In the genomic region with DNA sequence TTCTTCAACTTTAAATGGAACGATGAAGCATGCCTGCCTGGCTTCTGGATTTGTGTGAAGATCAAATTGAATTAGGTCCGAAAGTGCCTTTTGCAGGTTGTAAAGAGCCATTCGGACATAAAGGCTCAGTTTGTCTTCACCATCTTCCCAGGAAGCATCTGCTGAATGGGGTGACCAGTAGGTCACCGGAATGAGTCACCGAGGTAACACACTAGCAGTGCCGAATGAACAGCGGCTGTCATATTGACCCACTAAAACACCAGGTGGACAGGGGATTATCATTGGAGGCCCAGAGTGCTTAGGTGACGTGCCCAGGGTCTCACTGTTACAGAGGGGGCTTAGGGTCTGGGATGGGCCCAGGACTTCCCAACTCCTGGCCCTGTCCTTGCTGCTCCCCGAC, we compare ENCODE assay signal across 1 cellular context.
TF ChIP-seq lines count a peak whose summit lies in the region.

No MANE protein-coding gene starts in this region.

TF ChIP-seq in HepG2, 621 proteins besides CTCF, POLR2A, EP300 and RAD21 (continues in another document):
- TF ChIP-seq, protein P1, sequence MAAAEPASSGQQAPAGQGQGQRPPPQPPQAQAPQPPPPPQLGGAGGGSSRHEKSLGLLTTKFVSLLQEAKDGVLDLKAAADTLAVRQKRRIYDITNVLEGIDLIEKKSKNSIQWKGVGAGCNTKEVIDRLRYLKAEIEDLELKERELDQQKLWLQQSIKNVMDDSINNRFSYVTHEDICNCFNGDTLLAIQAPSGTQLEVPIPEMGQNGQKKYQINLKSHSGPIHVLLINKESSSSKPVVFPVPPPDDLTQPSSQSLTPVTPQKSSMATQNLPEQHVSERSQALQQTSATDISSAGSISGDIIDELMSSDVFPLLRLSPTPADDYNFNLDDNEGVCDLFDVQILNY (CRISPR knock-in tag; conservative IDR thresholded peaks at IDR 0.05), result no peak
- TF ChIP-seq FOXP1 (IDR thresholded peaks at IDR 0.05), result no peak
- TF ChIP-seq FOXP1 (CRISPR knock-in tag; IDR thresholded peaks at IDR 0.05), result 0 out of 2 replicates have a peak, but pooled peaks have one; percentile 12
- peak; percentile 71; the same call in 1 of the 2 replicates for TF ChIP-seq ETV5 (CRISPR knock-in tag; IDR thresholded peaks at IDR 0.05; ENCODE audit: borderline replicate concordance)
- TF ChIP-seq ZBTB34 (CRISPR knock-in tag; IDR thresholded peaks at IDR 0.05), result no peak
- TF ChIP-seq SRSF4 (IDR thresholded peaks at IDR 0.05; ENCODE audit: low read depth, low read length, poor library complexity, severe bottlenecking), result no peak
- peak; percentile 95 for TF ChIP-seq FOSL2 (CRISPR knock-in tag; IDR thresholded peaks at IDR 0.05)
- no peak for TF ChIP-seq SIX4 (CRISPR knock-in tag; IDR thresholded peaks at IDR 0.05)
- TF ChIP-seq, protein P2, sequence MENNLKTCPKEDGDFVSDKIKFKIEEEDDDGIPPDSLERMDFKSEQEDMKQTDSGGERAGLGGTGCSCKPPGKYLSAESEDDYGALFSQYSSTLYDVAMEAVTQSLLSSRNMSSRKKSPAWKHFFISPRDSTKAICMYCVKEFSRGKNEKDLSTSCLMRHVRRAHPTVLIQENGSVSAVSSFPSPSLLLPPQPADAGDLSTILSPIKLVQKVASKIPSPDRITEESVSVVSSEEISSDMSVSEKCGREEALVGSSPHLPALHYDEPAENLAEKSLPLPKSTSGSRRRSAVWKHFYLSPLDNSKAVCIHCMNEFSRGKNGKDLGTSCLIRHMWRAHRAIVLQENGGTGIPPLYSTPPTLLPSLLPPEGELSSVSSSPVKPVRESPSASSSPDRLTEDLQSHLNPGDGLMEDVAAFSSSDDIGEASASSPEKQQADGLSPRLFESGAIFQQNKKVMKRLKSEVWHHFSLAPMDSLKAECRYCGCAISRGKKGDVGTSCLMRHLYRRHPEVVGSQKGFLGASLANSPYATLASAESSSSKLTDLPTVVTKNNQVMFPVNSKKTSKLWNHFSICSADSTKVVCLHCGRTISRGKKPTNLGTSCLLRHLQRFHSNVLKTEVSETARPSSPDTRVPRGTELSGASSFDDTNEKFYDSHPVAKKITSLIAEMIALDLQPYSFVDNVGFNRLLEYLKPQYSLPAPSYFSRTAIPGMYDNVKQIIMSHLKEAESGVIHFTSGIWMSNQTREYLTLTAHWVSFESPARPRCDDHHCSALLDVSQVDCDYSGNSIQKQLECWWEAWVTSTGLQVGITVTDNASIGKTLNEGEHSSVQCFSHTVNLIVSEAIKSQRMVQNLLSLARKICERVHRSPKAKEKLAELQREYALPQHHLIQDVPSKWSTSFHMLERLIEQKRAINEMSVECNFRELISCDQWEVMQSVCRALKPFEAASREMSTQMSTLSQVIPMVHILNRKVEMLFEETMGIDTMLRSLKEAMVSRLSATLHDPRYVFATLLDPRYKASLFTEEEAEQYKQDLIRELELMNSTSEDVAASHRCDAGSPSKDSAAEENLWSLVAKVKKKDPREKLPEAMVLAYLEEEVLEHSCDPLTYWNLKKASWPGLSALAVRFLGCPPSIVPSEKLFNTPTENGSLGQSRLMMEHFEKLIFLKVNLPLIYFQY (CRISPR knock-in tag; IDR thresholded peaks at IDR 0.05; ENCODE audit: borderline replicate concordance), result peak; percentile 25; the same call in 1 of the 2 replicates
- TF ChIP-seq ZNF557 (CRISPR knock-in tag; IDR thresholded peaks at IDR 0.05), result no peak
- peak; percentile 53; the same call in 1 of the 2 replicates for TF ChIP-seq GATAD2A (CRISPR knock-in tag; IDR thresholded peaks at IDR 0.05)
- 0 out of 2 replicates have a peak, but pooled peaks have one; percentile 31 for TF ChIP-seq HDAC1 (CRISPR knock-in tag; IDR thresholded peaks at IDR 0.05)
- TF ChIP-seq, protein P3, sequence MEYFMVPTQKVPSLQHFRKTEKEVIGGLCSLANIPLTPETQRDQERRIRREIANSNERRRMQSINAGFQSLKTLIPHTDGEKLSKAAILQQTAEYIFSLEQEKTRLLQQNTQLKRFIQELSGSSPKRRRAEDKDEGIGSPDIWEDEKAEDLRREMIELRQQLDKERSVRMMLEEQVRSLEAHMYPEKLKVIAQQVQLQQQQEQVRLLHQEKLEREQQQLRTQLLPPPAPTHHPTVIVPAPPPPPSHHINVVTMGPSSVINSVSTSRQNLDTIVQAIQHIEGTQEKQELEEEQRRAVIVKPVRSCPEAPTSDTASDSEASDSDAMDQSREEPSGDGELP (IDR thresholded peaks at IDR 0.05; ENCODE audit: borderline replicate concordance, low read depth), result 0 out of 2 replicates have a peak, but pooled peaks have one; percentile 32
- TF ChIP-seq ZNF746 (CRISPR knock-in tag; IDR thresholded peaks at IDR 0.05), result no peak
- no peak for TF ChIP-seq CREB3 (CRISPR knock-in tag; IDR thresholded peaks at IDR 0.05)
- TF ChIP-seq NFRKB (IDR thresholded peaks at IDR 0.05), result no peak
- no peak for TF ChIP-seq ZNF136 (CRISPR knock-in tag; IDR thresholded peaks at IDR 0.05; ENCODE audit: low read depth)
- peak; percentile 52 for TF ChIP-seq FOXA3 (CRISPR knock-in tag; IDR thresholded peaks at IDR 0.05)
- TF ChIP-seq NR2F6 (IDR thresholded peaks at IDR 0.05), result no peak; the same call in 1 of the 2 replicates
- TF ChIP-seq NR2F6 (CRISPR knock-in tag; IDR thresholded peaks at IDR 0.05), result peak; percentile 75
- TF ChIP-seq, protein P4, sequence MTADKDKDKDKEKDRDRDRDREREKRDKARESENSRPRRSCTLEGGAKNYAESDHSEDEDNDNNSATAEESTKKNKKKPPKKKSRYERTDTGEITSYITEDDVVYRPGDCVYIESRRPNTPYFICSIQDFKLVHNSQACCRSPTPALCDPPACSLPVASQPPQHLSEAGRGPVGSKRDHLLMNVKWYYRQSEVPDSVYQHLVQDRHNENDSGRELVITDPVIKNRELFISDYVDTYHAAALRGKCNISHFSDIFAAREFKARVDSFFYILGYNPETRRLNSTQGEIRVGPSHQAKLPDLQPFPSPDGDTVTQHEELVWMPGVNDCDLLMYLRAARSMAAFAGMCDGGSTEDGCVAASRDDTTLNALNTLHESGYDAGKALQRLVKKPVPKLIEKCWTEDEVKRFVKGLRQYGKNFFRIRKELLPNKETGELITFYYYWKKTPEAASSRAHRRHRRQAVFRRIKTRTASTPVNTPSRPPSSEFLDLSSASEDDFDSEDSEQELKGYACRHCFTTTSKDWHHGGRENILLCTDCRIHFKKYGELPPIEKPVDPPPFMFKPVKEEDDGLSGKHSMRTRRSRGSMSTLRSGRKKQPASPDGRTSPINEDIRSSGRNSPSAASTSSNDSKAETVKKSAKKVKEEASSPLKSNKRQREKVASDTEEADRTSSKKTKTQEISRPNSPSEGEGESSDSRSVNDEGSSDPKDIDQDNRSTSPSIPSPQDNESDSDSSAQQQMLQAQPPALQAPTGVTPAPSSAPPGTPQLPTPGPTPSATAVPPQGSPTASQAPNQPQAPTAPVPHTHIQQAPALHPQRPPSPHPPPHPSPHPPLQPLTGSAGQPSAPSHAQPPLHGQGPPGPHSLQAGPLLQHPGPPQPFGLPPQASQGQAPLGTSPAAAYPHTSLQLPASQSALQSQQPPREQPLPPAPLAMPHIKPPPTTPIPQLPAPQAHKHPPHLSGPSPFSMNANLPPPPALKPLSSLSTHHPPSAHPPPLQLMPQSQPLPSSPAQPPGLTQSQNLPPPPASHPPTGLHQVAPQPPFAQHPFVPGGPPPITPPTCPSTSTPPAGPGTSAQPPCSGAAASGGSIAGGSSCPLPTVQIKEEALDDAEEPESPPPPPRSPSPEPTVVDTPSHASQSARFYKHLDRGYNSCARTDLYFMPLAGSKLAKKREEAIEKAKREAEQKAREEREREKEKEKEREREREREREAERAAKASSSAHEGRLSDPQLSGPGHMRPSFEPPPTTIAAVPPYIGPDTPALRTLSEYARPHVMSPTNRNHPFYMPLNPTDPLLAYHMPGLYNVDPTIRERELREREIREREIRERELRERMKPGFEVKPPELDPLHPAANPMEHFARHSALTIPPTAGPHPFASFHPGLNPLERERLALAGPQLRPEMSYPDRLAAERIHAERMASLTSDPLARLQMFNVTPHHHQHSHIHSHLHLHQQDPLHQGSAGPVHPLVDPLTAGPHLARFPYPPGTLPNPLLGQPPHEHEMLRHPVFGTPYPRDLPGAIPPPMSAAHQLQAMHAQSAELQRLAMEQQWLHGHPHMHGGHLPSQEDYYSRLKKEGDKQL (CRISPR knock-in tag; IDR thresholded peaks at IDR 0.05; ENCODE audit: low read depth), result no peak
- TF ChIP-seq, protein P5, sequence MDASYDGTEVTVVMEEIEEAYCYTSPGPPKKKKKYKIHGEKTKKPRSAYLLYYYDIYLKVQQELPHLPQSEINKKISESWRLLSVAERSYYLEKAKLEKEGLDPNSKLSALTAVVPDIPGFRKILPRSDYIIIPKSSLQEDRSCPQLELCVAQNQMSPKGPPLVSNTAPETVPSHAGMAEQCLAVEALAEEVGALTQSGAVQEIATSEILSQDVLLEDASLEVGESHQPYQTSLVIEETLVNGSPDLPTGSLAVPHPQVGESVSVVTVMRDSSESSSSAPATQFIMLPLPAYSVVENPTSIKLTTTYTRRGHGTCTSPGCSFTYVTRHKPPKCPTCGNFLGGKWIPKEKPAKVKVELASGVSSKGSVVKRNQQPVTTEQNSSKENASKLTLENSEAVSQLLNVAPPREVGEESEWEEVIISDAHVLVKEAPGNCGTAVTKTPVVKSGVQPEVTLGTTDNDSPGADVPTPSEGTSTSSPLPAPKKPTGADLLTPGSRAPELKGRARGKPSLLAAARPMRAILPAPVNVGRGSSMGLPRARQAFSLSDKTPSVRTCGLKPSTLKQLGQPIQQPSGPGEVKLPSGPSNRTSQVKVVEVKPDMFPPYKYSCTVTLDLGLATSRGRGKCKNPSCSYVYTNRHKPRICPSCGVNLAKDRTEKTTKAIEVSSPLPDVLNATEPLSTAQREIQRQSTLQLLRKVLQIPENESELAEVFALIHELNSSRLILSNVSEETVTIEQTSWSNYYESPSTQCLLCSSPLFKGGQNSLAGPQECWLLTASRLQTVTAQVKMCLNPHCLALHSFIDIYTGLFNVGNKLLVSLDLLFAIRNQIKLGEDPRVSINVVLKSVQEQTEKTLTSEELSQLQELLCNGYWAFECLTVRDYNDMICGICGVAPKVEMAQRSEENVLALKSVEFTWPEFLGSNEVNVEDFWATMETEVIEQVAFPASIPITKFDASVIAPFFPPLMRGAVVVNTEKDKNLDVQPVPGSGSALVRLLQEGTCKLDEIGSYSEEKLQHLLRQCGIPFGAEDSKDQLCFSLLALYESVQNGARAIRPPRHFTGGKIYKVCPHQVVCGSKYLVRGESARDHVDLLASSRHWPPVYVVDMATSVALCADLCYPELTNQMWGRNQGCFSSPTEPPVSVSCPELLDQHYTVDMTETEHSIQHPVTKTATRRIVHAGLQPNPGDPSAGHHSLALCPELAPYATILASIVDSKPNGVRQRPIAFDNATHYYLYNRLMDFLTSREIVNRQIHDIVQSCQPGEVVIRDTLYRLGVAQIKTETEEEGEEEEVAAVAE (CRISPR knock-in tag; IDR thresholded peaks at IDR 0.05; ENCODE audit: borderline replicate concordance), result 0 out of 2 replicates have a peak, but pooled peaks have one; percentile 35
- 0 out of 2 replicates have a peak, but pooled peaks have one; percentile 49 for TF ChIP-seq ELF3 (CRISPR knock-in tag; IDR thresholded peaks at IDR 0.05)
- TF ChIP-seq, protein P6, sequence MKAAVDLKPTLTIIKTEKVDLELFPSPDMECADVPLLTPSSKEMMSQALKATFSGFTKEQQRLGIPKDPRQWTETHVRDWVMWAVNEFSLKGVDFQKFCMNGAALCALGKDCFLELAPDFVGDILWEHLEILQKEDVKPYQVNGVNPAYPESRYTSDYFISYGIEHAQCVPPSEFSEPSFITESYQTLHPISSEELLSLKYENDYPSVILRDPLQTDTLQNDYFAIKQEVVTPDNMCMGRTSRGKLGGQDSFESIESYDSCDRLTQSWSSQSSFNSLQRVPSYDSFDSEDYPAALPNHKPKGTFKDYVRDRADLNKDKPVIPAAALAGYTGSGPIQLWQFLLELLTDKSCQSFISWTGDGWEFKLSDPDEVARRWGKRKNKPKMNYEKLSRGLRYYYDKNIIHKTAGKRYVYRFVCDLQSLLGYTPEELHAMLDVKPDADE (CRISPR knock-in tag; IDR thresholded peaks at IDR 0.05), result no peak
- TF ChIP-seq ARID5B (CRISPR knock-in tag; IDR thresholded peaks at IDR 0.05), result peak; percentile 35; the same call in 1 of the 2 replicates
- peak; percentile 69; the same call in 1 of the 2 replicates for TF ChIP-seq RCOR2 (CRISPR knock-in tag; IDR thresholded peaks at IDR 0.05)
- no peak for TF ChIP-seq TBL1XR1 (IDR thresholded peaks at IDR 0.05; ENCODE audit: borderline replicate concordance, low read length, partially characterized antibody)
